Comparison of ENCODE assay signal across 9 cellular contexts in genomic region chr11:76577199-76577920, GRCh38.
DNase-seq lines count a peak whose midpoint lies in the region; ATAC-seq lines count a peak whose summit lies in the region.
"Had no signal": no experiment of that assay in that cellular context is flagged by ENCODE, and none has a peak within 500 bp of the region (broad histone marks: within the 10 kb centered on the region; RNA-seq: fewer than 3 reads in every experiment).

No MANE protein-coding gene starts in this region.

- peaks cover 32% of the 10 kb centered on the region for H3K4me1 ChIP-seq in adipocyte (ENCODE audit: control insufficient read depth, insufficient read depth, low read length)
- H3K4me1 ChIP-seq in skeletal muscle tissue (ENCODE audit: control insufficient read depth in 3 of 3, insufficient read depth in 3 of 3, low read length in 3 of 3), result peaks cover 17 to 23% (median 19%) of the 10 kb centered on the region in 3 donors

- H3K36me3 ChIP-seq in adipocyte (ENCODE audit: control insufficient read depth, insufficient read depth, low read length, severe bottlenecking), result no peaks in the 10 kb centered on the region
- no peaks in the 10 kb centered on the region for H3K36me3 ChIP-seq in skeletal muscle tissue (ENCODE audit: control insufficient read depth in 3 of 3, insufficient read depth in 3 of 3, low read length in 3 of 3)

- H3K4me3 ChIP-seq in adipocyte (ENCODE audit: low read length), result no peak overlapping the region
- no peak overlapping the region for H3K4me3 ChIP-seq in skeletal muscle tissue (ENCODE audit: low read length in 3 of 3)

- H3K27ac ChIP-seq in skeletal muscle tissue (ENCODE audit: low read depth, low read length), result peak overlapping the region; percentile 83

- DNase-seq in H4 (ENCODE audit: low spot score) (peak; percentile 71), adipocyte (ENCODE audit: low read depth) (peak; percentile 96), hepatic stellate cell (ENCODE audit: low spot score) (peak; percentile 88)
- DNase-seq in activated CD4-positive, CD25-positive, alpha-beta regulatory T cell treated with anti-CD3 and anti-CD28 coated beads, Interleukin-2, amount 50 U/mL, for 72 hours, result no peak
- DNase-seq: stimulated activated CD4-positive, alpha-beta T cell treated with anti-CD3 and anti-CD28 coated beads, Interleukin-2, amount 100 ng/mL, for 48 hours had no signal

- no peaks in the 10 kb centered on the region for H3K27me3 ChIP-seq in adipocyte (replicated peaks; ENCODE audit: control insufficient read depth, insufficient read depth, low read length)
- H3K27me3 ChIP-seq in skeletal muscle tissue (ENCODE audit: control insufficient read depth in 3 of 3, insufficient read depth in 3 of 3, low read length in 3 of 3), result no peaks in the 10 kb centered on the region

- H3K9ac ChIP-seq in adipocyte (ENCODE audit: low read length) (no peak overlapping the region), skeletal muscle tissue (ENCODE audit: low read depth in 1 of 3, low read length in 3 of 3) (no peak overlapping the region)

- H3K9me3 ChIP-seq in adipocyte (ENCODE audit: control insufficient read depth, low read length) (no peaks in the 10 kb centered on the region), skeletal muscle tissue (ENCODE audit: control insufficient read depth in 3 of 3, low read length in 3 of 3) (no peaks in the 10 kb centered on the region)

- ATAC-seq in HG03196 (IDR thresholded peaks at IDR 0.05; ENCODE audit: unreplicated experiment) (no peak), HG03432 (IDR thresholded peaks at IDR 0.05; ENCODE audit: unreplicated experiment) (no peak), HG02970 (IDR thresholded peaks at IDR 0.05; ENCODE audit: low FRiP score, unreplicated experiment) (no peak)
